13 cellular contexts compared by ENCODE assay signal in genomic region chr16:1344499-1344898, GRCh38. TPM values are rescaled to one million over a fixed set of nuclear protein-coding genes. Genes with fewer than 3 reads are reported as not detected.
DNase-seq lines count a peak whose midpoint lies in the region; ATAC-seq, FAIRE-seq and TF ChIP-seq lines count a peak whose summit lies in the region.
"Had no signal": no experiment of that assay in that cellular context is flagged by ENCODE, and none has a peak within 500 bp of the region (broad histone marks: within the 10 kb centered on the region; RNA-seq: fewer than 3 reads in every experiment).

No MANE protein-coding gene starts in this region.

- no peak overlapping the region for H4K8ac ChIP-seq in neuronal stem cell (ENCODE audit: low read depth, low read length)

- no peak overlapping the region for H2BK120ac ChIP-seq in neuronal stem cell (ENCODE audit: low read depth, low read length)

- no peaks in the 10 kb centered on the region for H3K79me2 ChIP-seq in GM12878 (ENCODE audit: control insufficient read depth, insufficient read depth, low read length)

- DNase-seq in GM12878 (ENCODE audit: low read depth, low spot score) (no peak), neuronal stem cell (ENCODE audit: low spot score) (no peak), stomach (no peak)
- DNase-seq: CD4-positive, CD25-positive, alpha-beta regulatory T cell; DMS 273 treated with DMSO at 0.1 percent for 48 hours; HCEC 1CT had no signal

- H2BK5ac ChIP-seq in neuronal stem cell (ENCODE audit: low read length): peak overlapping the region; percentile 5

- peaks cover 0 to 74% (median 29%) of the 10 kb centered on the region in 11 experiments; a peak in 16 of 22 replicates for H4K20me1 ChIP-seq in BLaER1 treated with 17β-estradiol and CSF1 and Interleukin-3, amounts not matched to agents 10 nM and 100 nM
- no peaks in the 10 kb centered on the region for H4K20me1 ChIP-seq in GM12878 (ENCODE audit: control insufficient read depth, insufficient read depth)

- no peak overlapping the region for H2BK12ac ChIP-seq in neuronal stem cell (ENCODE audit: low read length)

- RAD21 ChIA-PET in GM12878 (lab: Charles Lee; ENCODE audit: unreplicated experiment): no interaction called here

- SMC1A ChIA-PET in GM12878 (lab: Charles Lee; ENCODE audit: uncharacterized antibody, unreplicated experiment): no interaction called here

- no TSS peak for BruUV-seq in GM12878 (replicated peaks; lab: Mats Ljungman, UMichigan)

- peak overlapping the region; percentile 8 for H2BK15ac ChIP-seq in neuronal stem cell (ENCODE audit: low read length)

- H3K14ac ChIP-seq in neuronal stem cell (ENCODE audit: low read length): no peak overlapping the region

- no peak for TF ChIP-seq RAD21 in GM12878 (IDR thresholded peaks at IDR 0.05; ENCODE audit: insufficient read depth, low read depth, low read length)

- POLR2A ChIA-PET in HEK293 (lab: Yijun Ruan, JAX): no interaction called here
- POLR2A ChIA-PET in GM12878 (lab: Charles Lee): no interaction called here

- ATAC-seq in GM12878: no peak
- no peak for ATAC-seq in GM19467 (IDR thresholded peaks at IDR 0.05; ENCODE audit: unreplicated experiment)
- ATAC-seq in GM19397 (IDR thresholded peaks at IDR 0.05; ENCODE audit: unreplicated experiment): no peak

- peak overlapping the region; percentile 85 for H2AK5ac ChIP-seq in neuronal stem cell (ENCODE audit: low read depth, low read length)

- H3K23ac ChIP-seq in neuronal stem cell (ENCODE audit: low read depth, low read length, poor library complexity): no peak overlapping the region

- no peaks in the 10 kb centered on the region for H3K9me3 ChIP-seq in BLaER1 treated with 17β-estradiol and CSF1 and Interleukin-3, amounts not matched to agents 10 nM and 100 nM (replicated peaks in 1 of 11)
- H3K9me3 ChIP-seq in HEK293 (ENCODE audit: control insufficient read depth, insufficient read depth, low read depth, low read length) (no peaks in the 10 kb centered on the region), GM12878 (replicated peaks; ENCODE audit: control insufficient read depth, insufficient read depth, low read length) (no peaks in the 10 kb centered on the region), neuronal stem cell (replicated peaks in 1 of 2; ENCODE audit: control insufficient read depth in 2 of 2, insufficient read depth in 1 of 2, low read depth in 1 of 2, low read length in 2 of 2) (no peaks in the 10 kb centered on the region), stomach (no peaks in the 10 kb centered on the region)
- H3K9me3 ChIP-seq: A549 had no signal

- H4K91ac ChIP-seq in neuronal stem cell (ENCODE audit: low read depth, low read length, poor library complexity): no peak overlapping the region

- H3K27me3 ChIP-seq in BLaER1 treated with 17β-estradiol and CSF1 and Interleukin-3, amounts not matched to agents 10 nM and 100 nM: peaks cover 0 to 5% (median 0%) of the 10 kb centered on the region in 11 experiments; a peak in 1 of 22 replicates
- no peaks in the 10 kb centered on the region for H3K27me3 ChIP-seq in GM12878 (replicated peaks in 1 of 2; ENCODE audit: control insufficient read depth in 2 of 2, insufficient read depth in 2 of 2, low read length in 1 of 2)
- peaks cover 0 to 14% (median 0%) of the 10 kb centered on the region in 3 experiments for H3K27me3 ChIP-seq in neuronal stem cell (ENCODE audit: control insufficient read depth in 3 of 3, insufficient read depth in 3 of 3, low read depth in 1 of 3, low read length in 3 of 3)
- H3K27me3 ChIP-seq in stomach: peaks cover 0 to 15% (median 0%) of the 10 kb centered on the region in 3 donors

- peak overlapping the region in 8 of 11 experiments; percentile 79 to 95 (median 88); a peak in 15 of 22 replicates for H3K4me2 ChIP-seq in BLaER1 treated with 17β-estradiol and CSF1 and Interleukin-3, amounts not matched to agents 10 nM and 100 nM
- no peak overlapping the region for H3K4me2 ChIP-seq in GM12878 (ENCODE audit: control insufficient read depth, insufficient read depth)
- no peak overlapping the region for H3K4me2 ChIP-seq in neuronal stem cell (ENCODE audit: insufficient read depth, low read length, poor library complexity, severe bottlenecking)
- H3K4me2 ChIP-seq: A549, KMS-11 had no signal

- TF ChIP-seq POLR2A in GM12878 (IDR thresholded peaks at IDR 0.05; ENCODE audit: low read depth, low read length) (peak; percentile 9; the same call in 1 of the 2 replicates), stomach (IDR thresholded peaks at IDR 0.05) (no peak)

- peaks cover 21 to 43% (median 34%) of the 10 kb centered on the region in 10 experiments for H3K4me1 ChIP-seq in BLaER1 treated with 17β-estradiol and CSF1 and Interleukin-3, amounts not matched to agents 10 nM and 100 nM
- H3K4me1 ChIP-seq in HEK293 (ENCODE audit: control insufficient read depth, insufficient read depth, low read length) (peaks cover 4% of the 10 kb centered on the region; the same call in 1 of the 2 replicates), GM12878 (ENCODE audit: control insufficient read depth, insufficient read depth, low read length) (peaks cover 11% of the 10 kb centered on the region), neuronal stem cell (ENCODE audit: control insufficient read depth in 2 of 2, insufficient read depth in 1 of 2, low read depth in 1 of 2, low read length in 2 of 2) (peaks cover 0 to 11% of the 10 kb centered on the region in 2 donors), stomach (peaks cover 5 to 24% (median 21%) of the 10 kb centered on the region in 4 donors)

- FAIRE-seq in GM12878 (lab: Jason Lieb, UNC): no peak
- FAIRE-seq: A549, GM18507 had no signal

- WGBS in GM12878 (ENCODE audit: insufficient coverage, insufficient replicate concordance, low lambda C conversion rate, missing lambda C conversion rate): 65% methylated on average over 14 of the region's 14 CpGs
- WGBS in neuronal stem cell (ENCODE audit: extremely low coverage in 2 of 2, insufficient read length in 2 of 2, insufficient replicate concordance in 1 of 2), 2 donors: no CpG with 5 or more reads among the region's 14 CpGs
- 82 to 92% (median 90%) methylated on average over 3 to 14 of the region's 14 CpGs for WGBS in stomach, 5 donors

- peaks cover 14 to 26% (median 19%) of the 10 kb centered on the region in 11 experiments for H3K36me3 ChIP-seq in BLaER1 treated with 17β-estradiol and CSF1 and Interleukin-3, amounts not matched to agents 10 nM and 100 nM
- H3K36me3 ChIP-seq in HEK293 (ENCODE audit: control insufficient read depth in 2 of 2, insufficient read depth in 1 of 2, low read length in 2 of 2) (peaks cover 0 to 22% of the 10 kb centered on the region in 2 experiments; a peak in 1 of 3 replicates), GM12878 (ENCODE audit: control insufficient read depth in 2 of 2, insufficient read depth in 2 of 2, low read length in 1 of 2) (peaks cover 0 to 6% of the 10 kb centered on the region in 2 experiments; a peak in 3 of 4 replicates), neuronal stem cell (replicated peaks in 1 of 2; ENCODE audit: control insufficient read depth in 2 of 2, insufficient read depth in 2 of 2, low read length in 2 of 2) (peaks cover 6 to 66% of the 10 kb centered on the region in 2 donors), stomach (peaks cover 15 to 23% (median 22%) of the 10 kb centered on the region in 4 donors)

- in situ Hi-C loops in GM12878 (cut with MboI): no loop called here

- TF ChIP-seq CTCF in HEK293 (tag by site-specific recombination; IDR thresholded peaks at IDR 0.05): no peak
- no peak for TF ChIP-seq CTCF in GM12878 (IDR thresholded peaks at IDR 0.05 in 2 of 3, conservative IDR thresholded peaks at IDR 0.05 in 1 of 3; ENCODE audit: control insufficient read depth in 2 of 3, extremely low read depth in 1 of 3, insufficient read depth in 1 of 3, low read depth in 3 of 3, low read length in 3 of 3)
- TF ChIP-seq CTCF in stomach (IDR thresholded peaks at IDR 0.05): no peak

- no peak overlapping the region for H3K27ac ChIP-seq in BLaER1 treated with 17β-estradiol and CSF1 and Interleukin-3, amounts not matched to agents 10 nM and 100 nM
- no peak overlapping the region for H3K27ac ChIP-seq in HEK293 (ENCODE audit: extremely low read depth, low read depth, low read length)
- no peak overlapping the region for H3K27ac ChIP-seq in GM12878 (ENCODE audit: control insufficient read depth, insufficient read depth)
- no peak overlapping the region for H3K27ac ChIP-seq in neuronal stem cell (replicated peaks; ENCODE audit: low read length)
- no peak overlapping the region for H3K27ac ChIP-seq in stomach
- H3K27ac ChIP-seq: A549, KMS-11 had no signal

- no peak for TF ChIP-seq EP300 in GM12878 (IDR thresholded peaks at IDR 0.05; ENCODE audit: borderline replicate concordance in 1 of 2, control insufficient read depth in 1 of 2, low read depth in 2 of 2, low read length in 2 of 2)
- no peak for TF ChIP-seq EP300 in stomach (IDR thresholded peaks at IDR 0.05)

- intact Hi-C loops in GM12878 (cut with micrococcal nuclease; ENCODE audit: unreplicated experiment): no loop called here
- intact Hi-C loops in stomach (cut with DNase I; ENCODE audit: low total_unique reads): no loop called here

- H3K4me3 ChIP-seq in BLaER1 treated with 17β-estradiol and CSF1 and Interleukin-3, amounts not matched to agents 10 nM and 100 nM: no peak overlapping the region
- H3K4me3 ChIP-seq in HEK293 (ENCODE audit: low read depth, low read length): no peak overlapping the region
- no peak overlapping the region for H3K4me3 ChIP-seq in GM12878
- H3K4me3 ChIP-seq in neuronal stem cell (ENCODE audit: low read length in 2 of 2): peak overlapping the region in 1 of 2 donors; percentile 58
- H3K4me3 ChIP-seq in stomach: no peak overlapping the region
- H3K4me3 ChIP-seq: A549 had no signal

- H2AFZ ChIP-seq in GM12878 (ENCODE audit: control insufficient read depth, low read depth, low read length) (no peak overlapping the region), neuronal stem cell (ENCODE audit: low read length) (no peak overlapping the region)

- H3K9ac ChIP-seq in BLaER1 treated with 17β-estradiol and CSF1 and Interleukin-3, amounts not matched to agents 10 nM and 100 nM: peak overlapping the region in 1 of 11 experiments; percentile 62; a peak in 1 of 22 replicates
- no peak overlapping the region for H3K9ac ChIP-seq in GM12878 (ENCODE audit: control insufficient read depth, insufficient read depth, low read length)
- peak overlapping the region; percentile 25 for H3K9ac ChIP-seq in neuronal stem cell (ENCODE audit: low read depth, low read length, poor library complexity)
- H3K9ac ChIP-seq: KMS-11 had no signal

- peaks cover 5% of the 10 kb centered on the region for H3K79me1 ChIP-seq in neuronal stem cell (ENCODE audit: low read depth, low read length)

- no peak overlapping the region for H3K4ac ChIP-seq in neuronal stem cell (ENCODE audit: low read length)

- H3K18ac ChIP-seq in neuronal stem cell (ENCODE audit: low read length): no peak overlapping the region

- CTCF ChIA-PET in HEK293 (lab: Yijun Ruan, JAX) (interaction anchor here (1.1 kb wide), 1 partner anchor 19 kb away, joined by 3 read pairs; no protein-coding TSS in a partner anchor), GM12878 (lab: Yijun Ruan, JAX) (no interaction called here)

RNA-seq across cellular contexts. Expression of gene TSR3, which starts 7.2 kb away (rescaled TPM):
- 6.0 and 6.3 TPM in 2 replicates for total RNA-seq in GM12878 (2013; cell fraction: nucleolus; rRNA removed)
- 72.7 and 73.7 TPM in 2 replicates for total RNA-seq in GM12878 (2014; rRNA removed)
- 20.9 and 23.4 TPM in 2 replicates for total RNA-seq in GM12878 (2014; rRNA removed; fragmentation: Illumina TruSeq; extraction: Trizol)
- total RNA-seq in GM12878 (2021): 66.1 and 67.6 TPM in 2 replicates
- polyA plus RNA-seq in GM12878 (2011; ENCODE audit: low read depth): 7.7 TPM
- 12.3 and 26.2 TPM in 2 replicates for polyA plus RNA-seq in GM12878 (2011; rRNA removed)
- 37.2 and 58.2 TPM in 2 replicates for polyA plus RNA-seq in GM12878 (2011; cell fraction: cytosol; rRNA removed)
- 25.4 and 32.3 TPM in 2 replicates for polyA plus RNA-seq in GM12878 (2011; cell fraction: nucleus; rRNA removed)
- 36.1 and 41.1 TPM in 2 replicates for polyA plus RNA-seq in GM12878 (2012)
- 0.81 and 9.9 TPM in 2 replicates for polyA plus RNA-seq in GM12878 (2014; fragmentation: Illumina TruSeq; extraction: Trizol)
- polyA plus RNA-seq in GM12878 (2014; fragmentation: Nextera tagmentation; extraction: Ambion mirVana): 10 to 100 TPM in 1 of 2 experiments, 1 to 10 TPM in 1; 3.4 to 11.2 TPM
- 72.2 and 86.1 TPM in 2 replicates for polyA plus RNA-seq in GM12878 (2014; rRNA removed)
- polyA plus RNA-seq in GM12878 (2016; fragmentation: Nextera tagmentation; extraction: Ambion mirVana): 100 to 1,000 TPM; 101 to 108 TPM
- polyA minus RNA-seq in GM12878 (2011; rRNA and poly(A)+ RNA removed): 5.3 and 22.8 TPM in 2 replicates
- 16.0 and 19.3 TPM in 2 replicates for polyA minus RNA-seq in GM12878 (2011; cell fraction: cytosol; rRNA and poly(A)+ RNA removed)
- polyA minus RNA-seq in GM12878 (2011; cell fraction: nucleus; rRNA and poly(A)+ RNA removed): 6.5 and 9.8 TPM in 2 replicates
- polyA plus RNA-seq in neuronal stem cell (2013, experiment 1 of 2): 32.4 TPM
- 29.6 TPM for polyA plus RNA-seq in neuronal stem cell (2013, experiment 2 of 2)
- 100 to 1,000 TPM in 1 of 5 donors, 10 to 100 TPM in 3, 1 to 10 TPM in 1; 9.3 to 441 (median 41.1) TPM for total RNA-seq in stomach
- 10 to 100 TPM; 65.6 to 74.5 (median 71.9) TPM for polyA plus RNA-seq in stomach

RNA-seq across cellular contexts. Expression of gene GNPTG, which starts 7.2 kb away (rescaled TPM):
- 14.1 and 16.1 TPM in 2 replicates for total RNA-seq in GM12878 (2013; cell fraction: nucleolus; rRNA removed)
- total RNA-seq in GM12878 (2014; rRNA removed) (19.8 and 21.9 TPM in 2 replicates), GM12878 (2014; rRNA removed; fragmentation: Illumina TruSeq; extraction: Trizol) (10.7 TPM in 2 replicates), GM12878 (2021) (23.6 and 25.3 TPM in 2 replicates), stomach (10 to 100 TPM; 32.5 to 87.9 (median 42.0) TPM)
- polyA plus RNA-seq in GM12878 (2011; ENCODE audit: low read depth): 8.7 TPM
- polyA plus RNA-seq in GM12878 (2011; rRNA removed) (9.5 and 19.9 TPM in 2 replicates), GM12878 (2014; fragmentation: Illumina TruSeq; extraction: Trizol) (2.5 and 7.9 TPM in 2 replicates), GM12878 (2014; fragmentation: Nextera tagmentation; extraction: Ambion mirVana) (1 to 10 TPM in 1 of 2 experiments, under 1 TPM in 1; 0.80 to 2.4 TPM), GM12878 (2014; rRNA removed) (29.9 and 36.9 TPM in 2 replicates), GM12878 (2016; fragmentation: Nextera tagmentation; extraction: Ambion mirVana) (10 to 100 TPM; 25.9 to 32.6 TPM), stomach (10 to 100 TPM; 30.0 to 56.1 (median 30.4) TPM)
- 27.0 and 37.0 TPM in 2 replicates for polyA plus RNA-seq in GM12878 (2011; cell fraction: cytosol; rRNA removed)
- polyA plus RNA-seq in GM12878 (2011; cell fraction: nucleus; rRNA removed): 63.8 and 81.0 TPM in 2 replicates
- 21.9 and 23.7 TPM in 2 replicates for polyA plus RNA-seq in GM12878 (2012)
- 7.9 and 8.0 TPM in 2 replicates for polyA minus RNA-seq in GM12878 (2011; rRNA and poly(A)+ RNA removed)
- polyA minus RNA-seq in GM12878 (2011; cell fraction: cytosol; rRNA and poly(A)+ RNA removed): 7.3 and 8.2 TPM in 2 replicates
- polyA minus RNA-seq in GM12878 (2011; cell fraction: nucleus; rRNA and poly(A)+ RNA removed): 6.5 and 16.5 TPM in 2 replicates
- 14.7 TPM for polyA plus RNA-seq in neuronal stem cell (2013, experiment 1 of 2)
- polyA plus RNA-seq in neuronal stem cell (2013, experiment 2 of 2): 13.2 TPM

RNA-seq across cellular contexts. Expression of gene BAIAP3, which starts 11.1 kb away (rescaled TPM):
- 0.37 and 0.44 TPM in 2 replicates for total RNA-seq in GM12878 (2013; cell fraction: nucleolus; rRNA removed)
- total RNA-seq in GM12878 (2014; rRNA removed): 0.17 TPM in 1 of 2 replicates, not detected in the other
- total RNA-seq in GM12878 (2014; rRNA removed; fragmentation: Illumina TruSeq; extraction: Trizol): not detected in 2 replicates
- 0.56 and 0.58 TPM in 2 replicates for total RNA-seq in GM12878 (2021)
- polyA plus RNA-seq in GM12878 (2011; ENCODE audit: low read depth): 0.35 TPM
- 0.03 and 0.16 TPM in 2 replicates for polyA plus RNA-seq in GM12878 (2011; rRNA removed)
- 0.03 and 0.15 TPM in 2 replicates for polyA plus RNA-seq in GM12878 (2011; cell fraction: cytosol; rRNA removed)
- polyA plus RNA-seq in GM12878 (2011; cell fraction: nucleus; rRNA removed): 0.99 and 1.3 TPM in 2 replicates
- polyA plus RNA-seq in GM12878 (2012): 0.70 and 1.6 TPM in 2 replicates
- 0.03 TPM in 1 of 2 replicates, not detected in the other for polyA plus RNA-seq in GM12878 (2014; fragmentation: Illumina TruSeq; extraction: Trizol)
- polyA plus RNA-seq in GM12878 (2014; fragmentation: Nextera tagmentation; extraction: Ambion mirVana): not detected
- polyA plus RNA-seq in GM12878 (2014; rRNA removed): 0.56 TPM in 2 replicates
- polyA plus RNA-seq in GM12878 (2016; fragmentation: Nextera tagmentation; extraction: Ambion mirVana): under 1 TPM; 0.14 to 0.31 TPM
- not detected in 2 replicates for polyA minus RNA-seq in GM12878 (2011; rRNA and poly(A)+ RNA removed)
- not detected in 2 replicates for polyA minus RNA-seq in GM12878 (2011; cell fraction: cytosol; rRNA and poly(A)+ RNA removed)
- 0.19 and 0.48 TPM in 2 replicates for polyA minus RNA-seq in GM12878 (2011; cell fraction: nucleus; rRNA and poly(A)+ RNA removed)
- 3.1 TPM for polyA plus RNA-seq in neuronal stem cell (2013, experiment 1 of 2)
- 2.9 TPM for polyA plus RNA-seq in neuronal stem cell (2013, experiment 2 of 2)
- 10 to 100 TPM in 1 of 5 donors, 1 to 10 TPM in 4; 3.7 to 94.7 (median 6.7) TPM for total RNA-seq in stomach
- polyA plus RNA-seq in stomach: 1 to 10 TPM; 1.5 to 3.6 (median 2.5) TPM

RNA-seq across cellular contexts. Expression of gene UBE2I, which starts 35.1 kb away (rescaled TPM):
- total RNA-seq in GM12878 (2013; cell fraction: nucleolus; rRNA removed): 139 and 148 TPM in 2 replicates
- 65.2 and 69.3 TPM in 2 replicates for total RNA-seq in GM12878 (2014; rRNA removed)
- 92.2 and 104 TPM in 2 replicates for total RNA-seq in GM12878 (2014; rRNA removed; fragmentation: Illumina TruSeq; extraction: Trizol)
- 180 and 210 TPM in 2 replicates for total RNA-seq in GM12878 (2021)
- polyA plus RNA-seq in GM12878 (2011; ENCODE audit: low read depth): 82.4 TPM
- 181 and 188 TPM in 2 replicates for polyA plus RNA-seq in GM12878 (2011; rRNA removed)
- polyA plus RNA-seq in GM12878 (2011; cell fraction: cytosol; rRNA removed): 110 and 129 TPM in 2 replicates
- polyA plus RNA-seq in GM12878 (2011; cell fraction: nucleus; rRNA removed): 167 and 229 TPM in 2 replicates
- 115 and 125 TPM in 2 replicates for polyA plus RNA-seq in GM12878 (2012)
- polyA plus RNA-seq in GM12878 (2014; fragmentation: Illumina TruSeq; extraction: Trizol): 243 and 265 TPM in 2 replicates
- 10 to 100 TPM; 47.5 to 51.5 TPM for polyA plus RNA-seq in GM12878 (2014; fragmentation: Nextera tagmentation; extraction: Ambion mirVana)
- polyA plus RNA-seq in GM12878 (2014; rRNA removed): 203 and 205 TPM in 2 replicates
- polyA plus RNA-seq in GM12878 (2016; fragmentation: Nextera tagmentation; extraction: Ambion mirVana): 100 to 1,000 TPM; 200 to 204 TPM
- 94.4 and 94.6 TPM in 2 replicates for polyA minus RNA-seq in GM12878 (2011; rRNA and poly(A)+ RNA removed)
- 48.2 and 58.6 TPM in 2 replicates for polyA minus RNA-seq in GM12878 (2011; cell fraction: cytosol; rRNA and poly(A)+ RNA removed)
- 56.3 and 111 TPM in 2 replicates for polyA minus RNA-seq in GM12878 (2011; cell fraction: nucleus; rRNA and poly(A)+ RNA removed)
- 253 TPM for polyA plus RNA-seq in neuronal stem cell (2013, experiment 1 of 2)
- 258 TPM for polyA plus RNA-seq in neuronal stem cell (2013, experiment 2 of 2)
- total RNA-seq in stomach: 10 to 100 TPM; 42.0 to 71.0 (median 48.0) TPM
- polyA plus RNA-seq in stomach: 10 to 100 TPM; 42.2 to 48.2 (median 42.6) TPM

Comparison
In these comparisons a context has a peak if more than half of its experiments do, and no peak if none do; other contexts are left out.
1. H3K4me2 ChIP-seq: peak in BLaER1 treated with 17β-estradiol and CSF1 and Interleukin-3, amounts not matched to agents 10 nM and 100 nM (8 of 11); none in GM12878 (single experiment) and neuronal stem cell (single experiment).